In genomic region chr1:169527461-169528213, GRCh38 we compare ENCODE assay signal across 15 cellular contexts. TPM values are rescaled to one million over a fixed set of nuclear protein-coding genes. Genes with fewer than 3 reads are reported as not detected.
DNase-seq lines count a peak whose midpoint lies in the region; ATAC-seq, FAIRE-seq and TF ChIP-seq lines count a peak whose summit lies in the region.
"Had no signal": no experiment of that assay in that cellular context is flagged by ENCODE, and none has a peak within 500 bp of the region (broad histone marks: within the 10 kb centered on the region; RNA-seq: fewer than 3 reads in every experiment).

No MANE protein-coding gene starts in this region.

- in situ Hi-C loops in K562 (cut with MboI): no loop called here

- H3K9ac ChIP-seq in Loucy (ENCODE audit: low read depth, low read length, poor library complexity, severe bottlenecking) (no peak overlapping the region), K562 (ENCODE audit: insufficient read depth in 1 of 2, low read depth in 2 of 2, low read length in 2 of 2) (no peak overlapping the region), mesendoderm (ENCODE audit: low read length) (no peak overlapping the region)

- no peaks in the 10 kb centered on the region for H3K79me2 ChIP-seq in Loucy (ENCODE audit: insufficient read depth, low read length)
- H3K79me2 ChIP-seq in K562 (ENCODE audit: control insufficient read depth, insufficient read depth, low read length): no peaks in the 10 kb centered on the region
- H3K79me2 ChIP-seq in mesendoderm (ENCODE audit: control insufficient read depth, insufficient read depth, low read length): no peaks in the 10 kb centered on the region

- no peaks in the 10 kb centered on the region for H3K27me3 ChIP-seq in Loucy (ENCODE audit: insufficient read depth, low read length, poor library complexity, severe bottlenecking)
- no peaks in the 10 kb centered on the region; a peak in 1 of 5 replicates for H3K27me3 ChIP-seq in K562 (ENCODE audit: control insufficient read depth in 2 of 2, insufficient read depth in 2 of 2, low read length in 2 of 2)
- H3K27me3 ChIP-seq in mesendoderm (ENCODE audit: insufficient read depth, low read length, poor library complexity): no peaks in the 10 kb centered on the region
- H3K27me3 ChIP-seq: heart left ventricle had no signal

- no peak overlapping the region for H2AK5ac ChIP-seq in mesendoderm (ENCODE audit: low read length)

- no peaks in the 10 kb centered on the region for H3K4me1 Mint-ChIP-seq in stimulated activated effector memory CD8-positive, alpha-beta T cell treated with anti-CD3 and anti-CD28 coated beads, Interleukin-12 subunit alpha, Interleukin-12 subunit beta, amount 100 ng/mL, for 72 hours
- H3K4me1 Mint-ChIP-seq: stimulated activated memory B cell treated with anti-CD40 and anti-IgM and Interleukin-4, amounts not matched to agents 10 μg/mL and 1 μg/mL and 100 μg/mL, for 72 hours had no signal

- FAIRE-seq in K562 (lab: Jason Lieb, UNC): no peak

- CTCF ChIA-PET in K562 (lab: Yijun Ruan, JAX; ENCODE audit: low intra/inter-chr PET ratio): no interaction called here

- 0 out of 2 replicates have a peak overlapping the region, but pooled peaks have one; percentile 3 for H2AFZ ChIP-seq in Loucy (ENCODE audit: low read length)
- H2AFZ ChIP-seq in K562 (ENCODE audit: low read depth, low read length): no peak overlapping the region

- TF ChIP-seq CTCF in AG10803 (conservative IDR thresholded peaks at IDR 0.05; ENCODE audit: low read length) (no peak), Loucy (conservative IDR thresholded peaks at IDR 0.05; ENCODE audit: low read length) (no peak), K562 (IDR thresholded peaks at IDR 0.05 in 2 of 3, conservative IDR thresholded peaks at IDR 0.05 in 1 of 3; ENCODE audit: insufficient read depth in 2 of 3, low read depth in 1 of 3, low read length in 3 of 3) (no peak)

- H3K4me3 Mint-ChIP-seq in stimulated activated effector memory CD8-positive, alpha-beta T cell treated with anti-CD3 and anti-CD28 coated beads, Interleukin-12 subunit alpha, Interleukin-12 subunit beta, amount 100 ng/mL, for 72 hours: no peak overlapping the region
- H3K4me3 Mint-ChIP-seq: CD4-positive, CD25-positive, alpha-beta regulatory T cell; stimulated activated memory B cell treated with anti-CD40 and anti-IgM and Interleukin-4, amounts not matched to agents 10 μg/mL and 1 μg/mL and 100 μg/mL, for 72 hours had no signal

- H3K36me3 Mint-ChIP-seq in stimulated activated effector memory CD8-positive, alpha-beta T cell treated with anti-CD3 and anti-CD28 coated beads, Interleukin-12 subunit alpha, Interleukin-12 subunit beta, amount 100 ng/mL, for 72 hours: peaks cover 84% of the 10 kb centered on the region
- H3K36me3 Mint-ChIP-seq: stimulated activated memory B cell treated with anti-CD40 and anti-IgM and Interleukin-4, amounts not matched to agents 10 μg/mL and 1 μg/mL and 100 μg/mL, for 72 hours had no signal

- no peak overlapping the region for H4K8ac ChIP-seq in mesendoderm (ENCODE audit: low read depth, low read length)

- no TSS peak for BruUV-seq in K562 (replicated peaks; lab: Mats Ljungman, UMichigan)

- no peak overlapping the region for H3K27ac Mint-ChIP-seq in stimulated activated effector memory CD8-positive, alpha-beta T cell treated with anti-CD3 and anti-CD28 coated beads, Interleukin-12 subunit alpha, Interleukin-12 subunit beta, amount 100 ng/mL, for 72 hours
- H3K27ac Mint-ChIP-seq: activated CD4-positive, alpha-beta T cell treated with anti-CD3 and anti-CD28 coated beads, Interleukin-2, amount 10 ng/mL, durations not matched to agents 24 days and 14 days; stimulated activated memory B cell treated with anti-CD40 and anti-IgM and Interleukin-4, amounts not matched to agents 10 μg/mL and 1 μg/mL and 100 μg/mL, for 72 hours had no signal

- TF ChIP-seq EP300 in K562 (IDR thresholded peaks at IDR 0.05; ENCODE audit: low read length): no peak

- H4K5ac ChIP-seq in mesendoderm (ENCODE audit: low read length): no peak overlapping the region

- WGBS in K562 (ENCODE audit: insufficient coverage, low coverage, missing lambda C conversion rate): 28% methylated on average over 5 of the region's 5 CpGs
- no CpG with 5 or more reads among the region's 5 CpGs for WGBS in mesendoderm (ENCODE audit: extremely low coverage, insufficient coverage, low lambda C conversion rate)

- POLR2A ChIA-PET in K562 (lab: Yijun Ruan, JAX): interaction anchor here (0.9 kb wide), 1 partner anchor 19 kb away, joined by 4 read pairs; no protein-coding TSS in a partner anchor

- no peak overlapping the region for H3K56ac ChIP-seq in mesendoderm (ENCODE audit: low read length)

- H2BK5ac ChIP-seq in mesendoderm (ENCODE audit: low read length): no peak overlapping the region

- ATAC-seq in K562: peak; percentile 69
- no peak for ATAC-seq in stimulated activated effector memory CD8-positive, alpha-beta T cell treated with anti-CD3 and anti-CD28 coated beads, Interleukin-12 subunit alpha, Interleukin-12 subunit beta, amount 100 ng/mL, for 72 hours
- ATAC-seq in GM21423 (IDR thresholded peaks at IDR 0.05; ENCODE audit: unreplicated experiment): no peak
- ATAC-seq: stimulated activated memory B cell treated with anti-CD40 and anti-IgM and Interleukin-4, amounts not matched to agents 10 μg/mL and 1 μg/mL and 100 μg/mL, for 72 hours had no signal

- H3K9me3 Mint-ChIP-seq in stimulated activated effector memory CD8-positive, alpha-beta T cell treated with anti-CD3 and anti-CD28 coated beads, Interleukin-12 subunit alpha, Interleukin-12 subunit beta, amount 100 ng/mL, for 72 hours: no peaks in the 10 kb centered on the region
- H3K9me3 Mint-ChIP-seq: activated CD4-positive, alpha-beta T cell treated with anti-CD3 and anti-CD28 coated beads, Interleukin-2, amount 10 ng/mL, durations not matched to agents 24 days and 14 days; CD4-positive, CD25-positive, alpha-beta regulatory T cell; stimulated activated memory B cell treated with anti-CD40 and anti-IgM and Interleukin-4, amounts not matched to agents 10 μg/mL and 1 μg/mL and 100 μg/mL, for 72 hours had no signal

- no peak overlapping the region for H2BK15ac ChIP-seq in mesendoderm (replicated peaks; ENCODE audit: low read depth)

- H3K18ac ChIP-seq in mesendoderm (ENCODE audit: low read length): peak overlapping the region; percentile 68

- no peak overlapping the region for H2BK120ac ChIP-seq in mesendoderm (ENCODE audit: low read depth, low read length)

- H3K23ac ChIP-seq in mesendoderm (ENCODE audit: low read length): no peak overlapping the region

- no peak overlapping the region for H3K4me3 ChIP-seq in AG10803 (ENCODE audit: low read length)
- H3K4me3 ChIP-seq in Loucy (ENCODE audit: low read length, poor library complexity, severe bottlenecking): no peak overlapping the region
- no peak overlapping the region for H3K4me3 ChIP-seq in K562
- H3K4me3 ChIP-seq in mesendoderm (ENCODE audit: low read length): no peak overlapping the region
- H3K4me3 ChIP-seq: heart left ventricle had no signal

- no peak for TF ChIP-seq RAD21 in K562 (CRISPR knock-in tag; conservative IDR thresholded peaks at IDR 0.05 in 1 of 2, IDR thresholded peaks at IDR 0.05 in 1 of 2)

- H3K4me1 ChIP-seq in Loucy (ENCODE audit: insufficient read depth, low read length, poor library complexity, severe bottlenecking) (peaks cover 10% of the 10 kb centered on the region), K562 (replicated peaks in 1 of 2; ENCODE audit: control insufficient read depth in 2 of 2, insufficient read depth in 2 of 2, low read length in 2 of 2) (peaks cover 0 to 19% of the 10 kb centered on the region in 2 experiments; a peak in 3 of 5 replicates), mesendoderm (ENCODE audit: control insufficient read depth, low read depth, low read length) (peaks cover 12% of the 10 kb centered on the region)

- H3K79me1 ChIP-seq in mesendoderm (ENCODE audit: low read length): no peaks in the 10 kb centered on the region

- H3K36me3 ChIP-seq in Loucy (ENCODE audit: insufficient read depth, low read length): no peaks in the 10 kb centered on the region
- H3K36me3 ChIP-seq in K562 (ENCODE audit: control insufficient read depth, insufficient read depth, low read length): no peaks in the 10 kb centered on the region
- H3K36me3 ChIP-seq in mesendoderm (ENCODE audit: control insufficient read depth, insufficient read depth, low read length): no peaks in the 10 kb centered on the region

- no peaks in the 10 kb centered on the region for H3K9me1 ChIP-seq in K562 (ENCODE audit: control insufficient read depth, insufficient read depth, low read length)

- H3K9me3 ChIP-seq in Loucy (ENCODE audit: insufficient read depth, low read depth, low read length) (no peaks in the 10 kb centered on the region), K562 (replicated peaks; ENCODE audit: control insufficient read depth, insufficient read depth, low read depth, low read length) (no peaks in the 10 kb centered on the region)
- H3K9me3 ChIP-seq: heart left ventricle had no signal

- DNase-seq in AG10803 (ENCODE audit: low read depth) (peak; percentile 59), K562 (ENCODE audit: extremely low read depth in 1 of 4, low spot score in 3 of 4) (no peak), mesendoderm (peak; percentile 18), H4 (ENCODE audit: low spot score) (no peak), NCI-H1694 (lab: John Stamatoyannopoulos, UW) (no peak)
- no peak for DNase-seq in stimulated activated effector memory CD8-positive, alpha-beta T cell treated with anti-CD3 and anti-CD28 coated beads, Interleukin-12 subunit alpha, Interleukin-12 subunit beta, amount 100 ng/mL, for 72 hours (ENCODE audit: low spot score in 2 of 2)
- DNase-seq: activated CD4-positive, alpha-beta T cell treated with anti-CD3 and anti-CD28 coated beads, Interleukin-2, amount 10 ng/mL, durations not matched to agents 24 days and 14 days; activated effector memory CD4-positive, alpha-beta T cell treated with anti-CD3 and anti-CD28 coated beads, Interleukin-2, amount 50 U/mL, for 16 hours; CD4-positive, CD25-positive, alpha-beta regulatory T cell; heart left ventricle; NCI-H1436 treated with DMSO at 0.1 percent for 48 hours; RPMI8226 had no signal

- intact Hi-C loops in K562 (cut with micrococcal nuclease): no loop called here

- H3K4ac ChIP-seq in mesendoderm (ENCODE audit: low read depth, low read length): no peak overlapping the region

- no peaks in the 10 kb centered on the region for H4K20me1 ChIP-seq in Loucy (ENCODE audit: insufficient read depth, low read length, poor library complexity, severe bottlenecking)
- H4K20me1 ChIP-seq in K562 (replicated peaks; ENCODE audit: control insufficient read depth, insufficient read depth, low read length): no peaks in the 10 kb centered on the region

- no peaks in the 10 kb centered on the region for H3K9me2 ChIP-seq in Loucy (replicated peaks; ENCODE audit: low read depth, low read length)

- no peaks in the 10 kb centered on the region for H3F3A ChIP-seq in Loucy (ENCODE audit: low read depth)

- H3K27ac ChIP-seq in K562 (ENCODE audit: extremely low read depth, low read depth, low read length): no peak overlapping the region
- peak overlapping the region; percentile 30 for H3K27ac ChIP-seq in mesendoderm (ENCODE audit: low read depth, low read length)
- H3K27ac ChIP-seq: heart left ventricle had no signal

- no peak for TF ChIP-seq POLR2A in K562 (conservative IDR thresholded peaks at IDR 0.05)

- H3K4me2 ChIP-seq in Loucy (ENCODE audit: low read depth, low read length, poor library complexity, severe bottlenecking) (no peak overlapping the region), K562 (ENCODE audit: insufficient read depth, low read length) (peak overlapping the region; percentile 9; the same call in 1 of the 2 replicates), mesendoderm (ENCODE audit: low read length) (no peak overlapping the region)

RNA-seq across cellular contexts. Expression of gene SLC19A2, which starts 41.9 kb away (rescaled TPM):
- 42.9 and 68.7 TPM in 2 replicates for total RNA-seq in K562 (2011; cell fraction: chromatin; rRNA removed; ENCODE audit: low replicate concordance)
- 38.0 and 48.8 TPM in 2 replicates for total RNA-seq in K562 (2011; cell fraction: nucleolus; rRNA removed)
- 58.8 and 72.3 TPM in 2 replicates for total RNA-seq in K562 (2011; cell fraction: nucleoplasm; rRNA removed)
- 14.4 and 18.4 TPM in 2 replicates for total RNA-seq in K562 (2014; rRNA removed)
- total RNA-seq in K562 (2014; rRNA removed; fragmentation: Illumina TruSeq; extraction: Trizol): 28.9 and 30.9 TPM in 2 replicates
- total RNA-seq in K562 (2015; rRNA removed; fragmentation: Illumina TruSeq; extraction: Trizol): 17.9 and 19.5 TPM in 2 replicates
- 18.0 TPM in 2 replicates for total RNA-seq in K562 (2021)
- 37.9 and 42.8 TPM in 2 replicates for polyA plus RNA-seq in K562 (2011; rRNA removed)
- polyA plus RNA-seq in K562 (2011; cell fraction: cytosol; rRNA removed): 24.1 and 28.5 TPM in 2 replicates
- polyA plus RNA-seq in K562 (2011; cell fraction: nucleus; rRNA removed): 31.4 and 36.6 TPM in 2 replicates
- 9.8 TPM in 2 replicates for polyA plus RNA-seq in K562 (2012)
- 17.6 and 20.0 TPM in 2 replicates for polyA plus RNA-seq in K562 (2014; fragmentation: Illumina TruSeq; extraction: Trizol)
- polyA plus RNA-seq in K562 (2014; fragmentation: Nextera tagmentation; extraction: Ambion mirVana): 1 to 10 TPM; 7.4 to 8.9 TPM
- 19.2 and 19.4 TPM in 2 replicates for polyA plus RNA-seq in K562 (2014; rRNA removed)
- polyA minus RNA-seq in K562 (2011; rRNA and poly(A)+ RNA removed): 47.3 and 49.6 TPM in 2 replicates
- polyA minus RNA-seq in K562 (2011; cell fraction: cytosol; rRNA and poly(A)+ RNA removed): 15.4 and 19.0 TPM in 2 replicates
- 24.2 and 32.8 TPM in 2 replicates for polyA minus RNA-seq in K562 (2011; cell fraction: nucleus; rRNA and poly(A)+ RNA removed)
- polyA plus RNA-seq in mesendoderm (2013, experiment 1 of 2): 17.4 TPM
- 17.8 TPM for polyA plus RNA-seq in mesendoderm (2013, experiment 2 of 2)
- total RNA-seq in H4 (2014; rRNA removed; shearing (Covaris generic)): 16.0 and 17.3 TPM in 2 replicates

RNA-seq across cellular contexts. Expression of gene F5, which starts 58.6 kb away (rescaled TPM):
- total RNA-seq in K562 (2011; cell fraction: chromatin; rRNA removed; ENCODE audit: low replicate concordance): not detected in 2 replicates
- total RNA-seq in K562 (2011; cell fraction: nucleolus; rRNA removed): not detected in 2 replicates
- not detected in 2 replicates for total RNA-seq in K562 (2011; cell fraction: nucleoplasm; rRNA removed)
- not detected in 2 replicates for total RNA-seq in K562 (2014; rRNA removed)
- not detected in 2 replicates for total RNA-seq in K562 (2014; rRNA removed; fragmentation: Illumina TruSeq; extraction: Trizol)
- not detected in 2 replicates for total RNA-seq in K562 (2015; rRNA removed; fragmentation: Illumina TruSeq; extraction: Trizol)
- total RNA-seq in K562 (2021): 0.07 and 0.13 TPM in 2 replicates
- polyA plus RNA-seq in K562 (2011; rRNA removed): not detected in 2 replicates
- polyA plus RNA-seq in K562 (2011; cell fraction: cytosol; rRNA removed): not detected in 2 replicates
- polyA plus RNA-seq in K562 (2011; cell fraction: nucleus; rRNA removed): not detected in 2 replicates
- not detected in 2 replicates for polyA plus RNA-seq in K562 (2012)
- not detected in 2 replicates for polyA plus RNA-seq in K562 (2014; fragmentation: Illumina TruSeq; extraction: Trizol)
- polyA plus RNA-seq in K562 (2014; fragmentation: Nextera tagmentation; extraction: Ambion mirVana): not detected
- polyA plus RNA-seq in K562 (2014; rRNA removed): 0.03 TPM in 1 of 2 replicates, not detected in the other
- not detected in 2 replicates for polyA minus RNA-seq in K562 (2011; rRNA and poly(A)+ RNA removed)
- 0.27 TPM in 1 of 2 replicates, not detected in the other for polyA minus RNA-seq in K562 (2011; cell fraction: cytosol; rRNA and poly(A)+ RNA removed)
- not detected in 2 replicates for polyA minus RNA-seq in K562 (2011; cell fraction: nucleus; rRNA and poly(A)+ RNA removed)
- 0.08 TPM for polyA plus RNA-seq in mesendoderm (2013, experiment 1 of 2)
- polyA plus RNA-seq in mesendoderm (2013, experiment 2 of 2): 0.08 TPM
- total RNA-seq in H4 (2014; rRNA removed; shearing (Covaris generic)): not detected in 2 replicates

Comparison
In these comparisons a context has a peak if more than half of its experiments do, and no peak if none do; other contexts are left out.
1. DNase-seq: peak in AG10803 (single experiment) and mesendoderm (single experiment); none in K562 (0 of 4), H4 (single experiment), stimulated activated effector memory CD8-positive, alpha-beta T cell treated with anti-CD3 and anti-CD28 coated beads, Interleukin-12 subunit alpha, Interleukin-12 subunit beta, amount 100 ng/mL, for 72 hours (0 of 2) and NCI-H1694 (single experiment).